In the genomic region with DNA sequence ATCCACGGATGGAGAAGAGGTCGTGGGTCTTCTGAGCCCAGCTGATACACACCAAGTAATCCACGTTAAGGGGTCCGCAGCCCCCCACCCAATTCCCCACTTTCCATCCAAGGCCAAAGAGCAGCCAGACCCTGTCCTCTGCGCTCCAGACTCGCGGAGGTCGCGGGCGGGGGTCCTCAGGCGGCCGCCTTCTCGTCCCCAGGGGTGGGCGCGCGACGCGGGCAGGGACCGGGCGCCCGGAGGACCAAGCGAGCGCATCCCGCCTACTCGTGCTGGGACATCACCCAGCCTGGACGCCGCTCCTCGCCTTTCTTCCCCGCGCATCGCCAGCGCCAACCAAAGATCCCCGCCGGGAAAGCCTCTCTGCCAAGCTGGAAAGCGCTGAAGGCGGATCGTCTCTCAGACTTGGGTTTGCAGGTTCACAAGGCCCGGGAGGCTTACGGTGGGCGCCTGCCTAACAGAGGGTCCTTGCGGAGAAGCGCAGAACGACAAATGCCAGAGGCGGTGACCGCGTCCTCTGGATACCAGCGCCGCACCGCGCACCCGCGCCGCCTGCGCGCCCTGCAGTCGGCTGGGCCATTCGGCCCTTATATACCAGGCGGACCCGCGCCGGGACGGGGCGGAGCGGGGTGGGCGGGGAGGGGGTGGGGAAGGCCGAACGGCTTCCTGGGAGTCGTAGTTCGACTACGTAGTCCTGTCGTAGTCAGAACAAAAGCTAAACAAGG, we compare ENCODE assay signal across 1 cellular context.
TF ChIP-seq lines count a peak whose summit lies in the region.

No MANE protein-coding gene starts in this region.

TF ChIP-seq in WTC11, 78 proteins besides CTCF, POLR2A, EP300 and RAD21 (continued from another document):
- TF ChIP-seq, protein P1, sequence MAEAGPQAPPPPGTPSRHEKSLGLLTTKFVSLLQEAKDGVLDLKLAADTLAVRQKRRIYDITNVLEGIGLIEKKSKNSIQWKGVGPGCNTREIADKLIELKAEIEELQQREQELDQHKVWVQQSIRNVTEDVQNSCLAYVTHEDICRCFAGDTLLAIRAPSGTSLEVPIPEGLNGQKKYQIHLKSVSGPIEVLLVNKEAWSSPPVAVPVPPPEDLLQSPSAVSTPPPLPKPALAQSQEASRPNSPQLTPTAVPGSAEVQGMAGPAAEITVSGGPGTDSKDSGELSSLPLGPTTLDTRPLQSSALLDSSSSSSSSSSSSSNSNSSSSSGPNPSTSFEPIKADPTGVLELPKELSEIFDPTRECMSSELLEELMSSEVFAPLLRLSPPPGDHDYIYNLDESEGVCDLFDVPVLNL (CRISPR knock-in tag; IDR thresholded peaks at IDR 0.05; ENCODE audit: borderline replicate concordance, low read depth): no peak
- no peak; the same call in 1 of the 2 replicates for TF ChIP-seq ELF4 (CRISPR knock-in tag; IDR thresholded peaks at IDR 0.05; ENCODE audit: low read depth)
- TF ChIP-seq NR3C1 (CRISPR knock-in tag; conservative IDR thresholded peaks at IDR 0.05; ENCODE audit: low read depth): no peak
- no peak for TF ChIP-seq ZNF423 (CRISPR knock-in tag; IDR thresholded peaks at IDR 0.05)
- TF ChIP-seq AFF4 (CRISPR knock-in tag; IDR thresholded peaks at IDR 0.05; ENCODE audit: borderline replicate concordance): no peak
- TF ChIP-seq, protein P2, sequence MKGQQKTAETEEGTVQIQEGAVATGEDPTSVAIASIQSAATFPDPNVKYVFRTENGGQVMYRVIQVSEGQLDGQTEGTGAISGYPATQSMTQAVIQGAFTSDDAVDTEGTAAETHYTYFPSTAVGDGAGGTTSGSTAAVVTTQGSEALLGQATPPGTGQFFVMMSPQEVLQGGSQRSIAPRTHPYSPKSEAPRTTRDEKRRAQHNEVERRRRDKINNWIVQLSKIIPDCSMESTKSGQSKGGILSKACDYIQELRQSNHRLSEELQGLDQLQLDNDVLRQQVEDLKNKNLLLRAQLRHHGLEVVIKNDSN (CRISPR knock-in tag; IDR thresholded peaks at IDR 0.05): peak; percentile 36; the same call in 1 of the 2 replicates
- TF ChIP-seq ZNF232 (CRISPR knock-in tag; IDR thresholded peaks at IDR 0.05): no peak
- TF ChIP-seq, protein P3, sequence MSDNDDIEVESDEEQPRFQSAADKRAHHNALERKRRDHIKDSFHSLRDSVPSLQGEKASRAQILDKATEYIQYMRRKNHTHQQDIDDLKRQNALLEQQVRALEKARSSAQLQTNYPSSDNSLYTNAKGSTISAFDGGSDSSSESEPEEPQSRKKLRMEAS (CRISPR knock-in tag; IDR thresholded peaks at IDR 0.05): 0 out of 2 replicates have a peak, but pooled peaks have one; percentile 31
- TF ChIP-seq NFE2L1 (CRISPR knock-in tag; IDR thresholded peaks at IDR 0.05): 0 out of 2 replicates have a peak, but pooled peaks have one; percentile 53
- TF ChIP-seq, protein P4, sequence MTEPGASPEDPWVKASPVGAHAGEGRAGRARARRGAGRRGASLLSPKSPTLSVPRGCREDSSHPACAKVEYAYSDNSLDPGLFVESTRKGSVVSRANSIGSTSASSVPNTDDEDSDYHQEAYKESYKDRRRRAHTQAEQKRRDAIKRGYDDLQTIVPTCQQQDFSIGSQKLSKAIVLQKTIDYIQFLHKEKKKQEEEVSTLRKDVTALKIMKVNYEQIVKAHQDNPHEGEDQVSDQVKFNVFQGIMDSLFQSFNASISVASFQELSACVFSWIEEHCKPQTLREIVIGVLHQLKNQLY (CRISPR knock-in tag; IDR thresholded peaks at IDR 0.05): no peak
- no peak for TF ChIP-seq SMAD3 (CRISPR knock-in tag; IDR thresholded peaks at IDR 0.05; ENCODE audit: borderline replicate concordance)
- TF ChIP-seq, protein P5, sequence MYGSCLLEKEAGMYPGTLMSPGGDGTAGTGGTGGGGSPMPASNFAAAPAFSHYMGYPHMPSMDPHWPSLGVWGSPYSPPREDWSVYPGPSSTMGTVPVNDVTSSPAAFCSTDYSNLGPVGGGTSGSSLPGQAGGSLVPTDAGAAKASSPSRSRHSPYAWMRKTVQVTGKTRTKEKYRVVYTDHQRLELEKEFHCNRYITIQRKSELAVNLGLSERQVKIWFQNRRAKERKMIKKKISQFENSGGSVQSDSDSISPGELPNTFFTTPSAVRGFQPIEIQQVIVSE (CRISPR knock-in tag; IDR thresholded peaks at IDR 0.05; ENCODE audit: borderline replicate concordance): no peak
- TF ChIP-seq, protein P6, sequence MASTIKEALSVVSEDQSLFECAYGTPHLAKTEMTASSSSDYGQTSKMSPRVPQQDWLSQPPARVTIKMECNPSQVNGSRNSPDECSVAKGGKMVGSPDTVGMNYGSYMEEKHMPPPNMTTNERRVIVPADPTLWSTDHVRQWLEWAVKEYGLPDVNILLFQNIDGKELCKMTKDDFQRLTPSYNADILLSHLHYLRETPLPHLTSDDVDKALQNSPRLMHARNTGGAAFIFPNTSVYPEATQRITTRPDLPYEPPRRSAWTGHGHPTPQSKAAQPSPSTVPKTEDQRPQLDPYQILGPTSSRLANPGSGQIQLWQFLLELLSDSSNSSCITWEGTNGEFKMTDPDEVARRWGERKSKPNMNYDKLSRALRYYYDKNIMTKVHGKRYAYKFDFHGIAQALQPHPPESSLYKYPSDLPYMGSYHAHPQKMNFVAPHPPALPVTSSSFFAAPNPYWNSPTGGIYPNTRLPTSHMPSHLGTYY (CRISPR knock-in tag; IDR thresholded peaks at IDR 0.05): no peak
- no peak for TF ChIP-seq PRRX2 (CRISPR knock-in tag; IDR thresholded peaks at IDR 0.05)
- TF ChIP-seq, protein P7, sequence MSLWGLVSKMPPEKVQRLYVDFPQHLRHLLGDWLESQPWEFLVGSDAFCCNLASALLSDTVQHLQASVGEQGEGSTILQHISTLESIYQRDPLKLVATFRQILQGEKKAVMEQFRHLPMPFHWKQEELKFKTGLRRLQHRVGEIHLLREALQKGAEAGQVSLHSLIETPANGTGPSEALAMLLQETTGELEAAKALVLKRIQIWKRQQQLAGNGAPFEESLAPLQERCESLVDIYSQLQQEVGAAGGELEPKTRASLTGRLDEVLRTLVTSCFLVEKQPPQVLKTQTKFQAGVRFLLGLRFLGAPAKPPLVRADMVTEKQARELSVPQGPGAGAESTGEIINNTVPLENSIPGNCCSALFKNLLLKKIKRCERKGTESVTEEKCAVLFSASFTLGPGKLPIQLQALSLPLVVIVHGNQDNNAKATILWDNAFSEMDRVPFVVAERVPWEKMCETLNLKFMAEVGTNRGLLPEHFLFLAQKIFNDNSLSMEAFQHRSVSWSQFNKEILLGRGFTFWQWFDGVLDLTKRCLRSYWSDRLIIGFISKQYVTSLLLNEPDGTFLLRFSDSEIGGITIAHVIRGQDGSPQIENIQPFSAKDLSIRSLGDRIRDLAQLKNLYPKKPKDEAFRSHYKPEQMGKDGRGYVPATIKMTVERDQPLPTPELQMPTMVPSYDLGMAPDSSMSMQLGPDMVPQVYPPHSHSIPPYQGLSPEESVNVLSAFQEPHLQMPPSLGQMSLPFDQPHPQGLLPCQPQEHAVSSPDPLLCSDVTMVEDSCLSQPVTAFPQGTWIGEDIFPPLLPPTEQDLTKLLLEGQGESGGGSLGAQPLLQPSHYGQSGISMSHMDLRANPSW (CRISPR knock-in tag; conservative IDR thresholded peaks at IDR 0.05; ENCODE audit: low read depth): no peak
- TF ChIP-seq, protein P8, sequence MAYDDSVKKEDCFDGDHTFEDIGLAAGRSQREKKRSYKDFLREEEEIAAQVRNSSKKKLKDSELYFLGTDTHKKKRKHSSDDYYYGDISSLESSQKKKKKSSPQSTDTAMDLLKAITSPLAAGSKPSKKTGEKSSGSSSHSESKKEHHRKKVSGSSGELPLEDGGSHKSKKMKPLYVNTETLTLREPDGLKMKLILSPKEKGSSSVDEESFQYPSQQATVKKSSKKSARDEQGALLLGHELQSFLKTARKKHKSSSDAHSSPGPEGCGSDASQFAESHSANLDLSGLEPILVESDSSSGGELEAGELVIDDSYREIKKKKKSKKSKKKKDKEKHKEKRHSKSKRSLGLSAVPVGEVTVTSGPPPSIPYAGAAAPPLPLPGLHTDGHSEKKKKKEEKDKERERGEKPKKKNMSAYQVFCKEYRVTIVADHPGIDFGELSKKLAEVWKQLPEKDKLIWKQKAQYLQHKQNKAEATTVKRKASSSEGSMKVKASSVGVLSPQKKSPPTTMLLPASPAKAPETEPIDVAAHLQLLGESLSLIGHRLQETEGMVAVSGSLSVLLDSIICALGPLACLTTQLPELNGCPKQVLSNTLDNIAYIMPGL (CRISPR knock-in tag; IDR thresholded peaks at IDR 0.05): no peak
- TF ChIP-seq TEAD4 (CRISPR knock-in tag; IDR thresholded peaks at IDR 0.05): 0 out of 2 replicates have a peak, but pooled peaks have one; percentile 19
- no peak for TF ChIP-seq JUN (CRISPR knock-in tag; IDR thresholded peaks at IDR 0.05)
- no peak for TF ChIP-seq ZNF138 (CRISPR knock-in tag; conservative IDR thresholded peaks at IDR 0.05)
- TF ChIP-seq, protein P9, sequence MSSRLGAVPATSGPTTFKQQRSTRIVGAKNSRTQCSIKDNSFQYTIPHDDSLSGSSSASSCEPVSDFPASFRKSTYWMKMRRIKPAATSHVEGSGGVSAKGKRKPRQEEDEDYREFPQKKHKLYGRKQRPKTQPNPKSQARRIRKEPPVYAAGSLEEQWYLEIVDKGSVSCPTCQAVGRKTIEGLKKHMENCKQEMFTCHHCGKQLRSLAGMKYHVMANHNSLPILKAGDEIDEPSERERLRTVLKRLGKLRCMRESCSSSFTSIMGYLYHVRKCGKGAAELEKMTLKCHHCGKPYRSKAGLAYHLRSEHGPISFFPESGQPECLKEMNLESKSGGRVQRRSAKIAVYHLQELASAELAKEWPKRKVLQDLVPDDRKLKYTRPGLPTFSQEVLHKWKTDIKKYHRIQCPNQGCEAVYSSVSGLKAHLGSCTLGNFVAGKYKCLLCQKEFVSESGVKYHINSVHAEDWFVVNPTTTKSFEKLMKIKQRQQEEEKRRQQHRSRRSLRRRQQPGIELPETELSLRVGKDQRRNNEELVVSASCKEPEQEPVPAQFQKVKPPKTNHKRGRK (CRISPR knock-in tag; IDR thresholded peaks at IDR 0.05; ENCODE audit: borderline replicate concordance): no peak
- TF ChIP-seq, protein P10, sequence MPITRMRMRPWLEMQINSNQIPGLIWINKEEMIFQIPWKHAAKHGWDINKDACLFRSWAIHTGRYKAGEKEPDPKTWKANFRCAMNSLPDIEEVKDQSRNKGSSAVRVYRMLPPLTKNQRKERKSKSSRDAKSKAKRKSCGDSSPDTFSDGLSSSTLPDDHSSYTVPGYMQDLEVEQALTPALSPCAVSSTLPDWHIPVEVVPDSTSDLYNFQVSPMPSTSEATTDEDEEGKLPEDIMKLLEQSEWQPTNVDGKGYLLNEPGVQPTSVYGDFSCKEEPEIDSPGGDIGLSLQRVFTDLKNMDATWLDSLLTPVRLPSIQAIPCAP (CRISPR knock-in tag; IDR thresholded peaks at IDR 0.05): no peak
- TF ChIP-seq FOXP1 (CRISPR knock-in tag; IDR thresholded peaks at IDR 0.05; ENCODE audit: borderline replicate concordance): peak; percentile 72; the same call in 1 of the 2 replicates
- no peak for TF ChIP-seq IRF2 (CRISPR knock-in tag; IDR thresholded peaks at IDR 0.05; ENCODE audit: borderline replicate concordance, low read depth)
- TF ChIP-seq ZNF263 (CRISPR knock-in tag; IDR thresholded peaks at IDR 0.05; ENCODE audit: low read depth): no peak
- TF ChIP-seq HMGA2 (CRISPR knock-in tag; IDR thresholded peaks at IDR 0.05): no peak
